28 cellular contexts compared by ENCODE assay signal in genomic region chr6:44243345-44243744, GRCh38. TPM values are rescaled to one million over a fixed set of nuclear protein-coding genes. Genes with fewer than 3 reads are reported as not detected.
"Had no signal": no experiment of that assay in that cellular context is flagged by ENCODE, and none has a peak within 500 bp of the region (broad histone marks: within the 10 kb centered on the region; RNA-seq: fewer than 3 reads in every experiment).

No MANE protein-coding gene starts in this region.

- H3K27me3 Mint-ChIP-seq: effector memory CD8-positive, alpha-beta T cell; memory B cell had no signal

- H3K9me3 Mint-ChIP-seq: effector memory CD8-positive, alpha-beta T cell; immature natural killer cell; memory B cell; natural killer cell; stimulated activated effector memory CD8-positive, alpha-beta T cell treated with anti-CD3 and anti-CD28 coated beads, Interleukin-12 subunit alpha, Interleukin-12 subunit beta, amount 100 ng/mL, for 72 hours had no signal

- H3K27me3 ChIP-seq: esophagus squamous epithelium, heart right ventricle, ovary, sigmoid colon, stomach, thyroid gland, upper lobe of left lung had no signal

- H3K27ac ChIP-seq: esophagus squamous epithelium, heart right ventricle, ovary, psoas muscle, sigmoid colon, stomach, thyroid gland, upper lobe of left lung had no signal

- H3K36me3 Mint-ChIP-seq: immature natural killer cell had no signal

- H3K36me3 ChIP-seq: ovary, sigmoid colon, stomach, thyroid gland, upper lobe of left lung had no signal

- H3K9me3 ChIP-seq: esophagus squamous epithelium, heart right ventricle, ovary, psoas muscle, sigmoid colon, stomach, thyroid gland, upper lobe of left lung had no signal

- H3K4me3 ChIP-seq: esophagus squamous epithelium, heart right ventricle, lung, ovary, psoas muscle, sigmoid colon, stomach, thyroid gland, upper lobe of left lung had no signal

- DNase-seq: cortex of kidney; effector memory CD8-positive, alpha-beta T cell; erythroblast; esophagus squamous epithelium; foreskin melanocyte; glutamatergic neuron; heart right ventricle; hippocampal formation; immature natural killer cell; islet precursor cell; kidney glomerular epithelial cell; natural killer cell; nucleus accumbens; sigmoid colon; stimulated activated CD4-positive, alpha-beta T cell treated with anti-CD3 and anti-CD28 coated beads, Interleukin-2, amount 100 ng/mL, for 24 hours; stimulated activated CD4-positive, alpha-beta T cell treated with anti-CD3 and anti-CD28 coated beads, Interleukin-4, amount 100 ng/mL, for 24 hours; stimulated activated naive CD4-positive, alpha-beta T cell treated with Interleukin-2 at 50 U/mL for 16 hours; stomach; thyroid gland had no signal

- H3K4me3 Mint-ChIP-seq: effector memory CD8-positive, alpha-beta T cell; memory B cell; natural killer cell; stimulated activated effector memory CD8-positive, alpha-beta T cell treated with anti-CD3 and anti-CD28 coated beads, Interleukin-12 subunit alpha, Interleukin-12 subunit beta, amount 100 ng/mL, for 72 hours had no signal

- H3K27ac Mint-ChIP-seq: effector memory CD8-positive, alpha-beta T cell; immature natural killer cell; memory B cell; natural killer cell; stimulated activated effector memory CD8-positive, alpha-beta T cell treated with anti-CD3 and anti-CD28 coated beads, Interleukin-12 subunit alpha, Interleukin-12 subunit beta, amount 100 ng/mL, for 72 hours had no signal

RNA-seq across cellular contexts. Expression of gene MYMX, which starts 26.6 kb away (rescaled TPM):
- total RNA-seq: esophagus squamous epithelium, lung, mononuclear cell, natural killer cell, renal cortical epithelial cell, sigmoid colon, stomach, temporal lobe, thyroid gland had no signal
